ENCODE assay signal across 8 cellular contexts in the genomic region with DNA sequence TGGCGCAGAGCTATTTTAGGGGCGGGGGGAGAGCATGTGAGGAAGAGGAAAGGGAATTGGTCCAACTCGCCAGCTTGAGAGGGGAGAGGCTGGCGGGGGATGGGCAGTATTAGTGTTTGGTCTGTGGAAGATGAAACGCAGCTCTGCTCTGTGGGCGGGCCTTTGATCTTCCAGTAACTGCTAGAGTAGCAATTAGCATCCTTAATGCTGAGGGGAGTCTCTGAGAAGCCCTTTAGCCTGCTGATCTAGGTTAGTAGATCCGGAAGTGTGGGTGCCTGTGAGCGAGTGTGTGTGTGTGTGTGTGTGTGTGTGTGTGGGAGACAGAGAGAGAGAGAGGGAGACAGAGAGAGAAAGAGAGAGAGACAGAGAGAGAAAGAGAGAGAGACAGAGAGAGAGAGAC.
DNase-seq lines count a peak whose midpoint lies in the region; ATAC-seq and TF ChIP-seq lines count a peak whose summit lies in the region.

No MANE protein-coding gene starts in this region.

- H3K36me3 ChIP-seq in effector memory CD4-positive, alpha-beta T cell (ENCODE audit: control insufficient read depth, insufficient read depth, low read length): no peaks in the 10 kb centered on the region
- no peaks in the 10 kb centered on the region for H3K36me3 ChIP-seq in neural progenitor cell

- H3K4me3 Mint-ChIP-seq in CD4-positive, alpha-beta T cell: peak overlapping the region; percentile 85
- peak overlapping the region; percentile 58 for H3K4me3 Mint-ChIP-seq in neural progenitor cell

- CTCF ChIA-PET in CD4-positive, alpha-beta T cell (lab: Charles Lee): interaction anchor here (0.9 to 1.2 kb wide), 2 partner anchors 11 to 474 kb away, joined by 3 read pairs; no protein-coding TSS in a partner anchor

- no peak overlapping the region for H3K27ac ChIP-seq in CD4-positive, alpha-beta T cell (ENCODE audit: low read depth, low read length)
- peak overlapping the region; percentile 19 for H3K27ac ChIP-seq in effector memory CD4-positive, alpha-beta T cell (ENCODE audit: insufficient read depth, low read length, poor library complexity, severe bottlenecking)
- no peak overlapping the region for H3K27ac ChIP-seq in neural progenitor cell
- H3K27ac ChIP-seq in substantia nigra (ENCODE audit: low read depth, low read length, poor library complexity, severe bottlenecking): peak overlapping the region; percentile 20

- H3K9me3 ChIP-seq in CD4-positive, alpha-beta T cell (ENCODE audit: control insufficient read depth, low read length): no peaks in the 10 kb centered on the region
- no peaks in the 10 kb centered on the region for H3K9me3 ChIP-seq in effector memory CD4-positive, alpha-beta T cell (ENCODE audit: control insufficient read depth, low read length)
- no peaks in the 10 kb centered on the region for H3K9me3 ChIP-seq in neural progenitor cell (ENCODE audit: low read depth)

- H3F3A ChIP-seq in neural progenitor cell (ENCODE audit: low read depth): peaks cover 17% of the 10 kb centered on the region

- intact Hi-C loops in CD4-positive, alpha-beta T cell (cut with DNase I, micrococcal nuclease): loop anchor here in 1 of 2 experiments (5.0 kb wide), 2 partner anchors 48 to 63 kb away; no protein-coding TSS in a partner anchor

- peak overlapping the region; percentile 99 for H2AFZ ChIP-seq in neural progenitor cell (replicated peaks)

- peak; percentile 56 to 77 (median 62) for DNase-seq in CD4-positive, alpha-beta T cell
- DNase-seq in NCI-H1436 (lab: John Stamatoyannopoulos, UW) (peak; percentile 56), neural progenitor cell (ENCODE audit: low spot score) (peak; percentile 84), substantia nigra (lab: John Stamatoyannopoulos, UW) (peak in 13 of 49 donors; percentile 5 to 86 (median 15))
- peak; percentile 44 to 75 for DNase-seq in activated CD4-positive, alpha-beta T cell treated with anti-CD3 and anti-CD28 coated beads, Interleukin-2, amount 50 U/mL, for 24 hours (ENCODE audit: low read depth in 1 of 2, low spot score in 1 of 2)
- peak; percentile 64 to 72 (median 69) for DNase-seq in effector memory CD4-positive, alpha-beta T cell

- peak; percentile 79 for ATAC-seq in CD4-positive, alpha-beta T cell (ENCODE audit: poor library complexity)
- no peak for ATAC-seq in HG03159 (IDR thresholded peaks at IDR 0.05; ENCODE audit: unreplicated experiment)
- ATAC-seq in HG02571 (IDR thresholded peaks at IDR 0.05; ENCODE audit: unreplicated experiment): no peak

- POLR2A ChIA-PET in CD4-positive, alpha-beta T cell (lab: Charles Lee): interaction anchor here (0.6 to 3.9 kb wide), 9 partner anchors 11 to 480 kb away, joined by 3 to 34 read pairs (median 4); a partner anchor contains a TSS

- peak overlapping the region; percentile 90 for H3K27ac Mint-ChIP-seq in CD4-positive, alpha-beta T cell
- peak overlapping the region; percentile 89 for H3K27ac Mint-ChIP-seq in neural progenitor cell

- no peak overlapping the region for H3K9ac ChIP-seq in neural progenitor cell

- H3K36me3 Mint-ChIP-seq in CD4-positive, alpha-beta T cell (ENCODE audit: low read depth): peaks cover 6% of the 10 kb centered on the region
- H3K36me3 Mint-ChIP-seq in neural progenitor cell: no peaks in the 10 kb centered on the region

- no peak for TF ChIP-seq CTCF in CD4-positive, alpha-beta T cell (IDR thresholded peaks at IDR 0.05)
- no peak for TF ChIP-seq CTCF in neural progenitor cell (IDR thresholded peaks at IDR 0.05)

- no peaks in the 10 kb centered on the region for H3K79me2 ChIP-seq in neural progenitor cell (ENCODE audit: low read depth)

- no peaks in the 10 kb centered on the region for H3K9me3 Mint-ChIP-seq in CD4-positive, alpha-beta T cell
- H3K9me3 Mint-ChIP-seq in neural progenitor cell: peaks cover 2% of the 10 kb centered on the region

- peaks cover 5% of the 10 kb centered on the region for H3K27me3 Mint-ChIP-seq in CD4-positive, alpha-beta T cell
- H3K27me3 Mint-ChIP-seq in neural progenitor cell (ENCODE audit: insufficient read depth, low read depth): peaks cover 2% of the 10 kb centered on the region

- peaks cover 37% of the 10 kb centered on the region for H3K4me1 Mint-ChIP-seq in CD4-positive, alpha-beta T cell (ENCODE audit: low read depth)
- peaks cover 25% of the 10 kb centered on the region for H3K4me1 Mint-ChIP-seq in neural progenitor cell

- H3K4me2 ChIP-seq in neural progenitor cell: peak overlapping the region; percentile 73

- peaks cover 26% of the 10 kb centered on the region for H3K4me1 ChIP-seq in effector memory CD4-positive, alpha-beta T cell (ENCODE audit: control insufficient read depth, insufficient read depth, low read length, poor library complexity, severe bottlenecking)
- peaks cover 19% of the 10 kb centered on the region for H3K4me1 ChIP-seq in neural progenitor cell

- H4K20me1 ChIP-seq in neural progenitor cell (ENCODE audit: low read depth): no peaks in the 10 kb centered on the region

- H3K27me3 ChIP-seq in CD4-positive, alpha-beta T cell (ENCODE audit: control insufficient read depth, insufficient read depth, low read length): no peaks in the 10 kb centered on the region
- H3K27me3 ChIP-seq in effector memory CD4-positive, alpha-beta T cell (replicated peaks; ENCODE audit: control insufficient read depth, insufficient read depth, low read length, poor library complexity, severe bottlenecking): no peaks in the 10 kb centered on the region
- no peaks in the 10 kb centered on the region for H3K27me3 ChIP-seq in neural progenitor cell

- peak overlapping the region; percentile 22 for H3K4me3 ChIP-seq in effector memory CD4-positive, alpha-beta T cell (ENCODE audit: insufficient read depth, low read depth, low read length, poor library complexity, severe bottlenecking)
- H3K4me3 ChIP-seq in neural progenitor cell: peak overlapping the region; percentile 33

Comparison
In these comparisons a context has a peak if more than half of its experiments do, and no peak if none do; other contexts are left out.
1. H3K27ac ChIP-seq: peak in effector memory CD4-positive, alpha-beta T cell (single experiment) and substantia nigra (single experiment); none in CD4-positive, alpha-beta T cell (single experiment) and neural progenitor cell (single experiment).